ENCODE assay signal across 8 cellular contexts in the genomic region with DNA sequence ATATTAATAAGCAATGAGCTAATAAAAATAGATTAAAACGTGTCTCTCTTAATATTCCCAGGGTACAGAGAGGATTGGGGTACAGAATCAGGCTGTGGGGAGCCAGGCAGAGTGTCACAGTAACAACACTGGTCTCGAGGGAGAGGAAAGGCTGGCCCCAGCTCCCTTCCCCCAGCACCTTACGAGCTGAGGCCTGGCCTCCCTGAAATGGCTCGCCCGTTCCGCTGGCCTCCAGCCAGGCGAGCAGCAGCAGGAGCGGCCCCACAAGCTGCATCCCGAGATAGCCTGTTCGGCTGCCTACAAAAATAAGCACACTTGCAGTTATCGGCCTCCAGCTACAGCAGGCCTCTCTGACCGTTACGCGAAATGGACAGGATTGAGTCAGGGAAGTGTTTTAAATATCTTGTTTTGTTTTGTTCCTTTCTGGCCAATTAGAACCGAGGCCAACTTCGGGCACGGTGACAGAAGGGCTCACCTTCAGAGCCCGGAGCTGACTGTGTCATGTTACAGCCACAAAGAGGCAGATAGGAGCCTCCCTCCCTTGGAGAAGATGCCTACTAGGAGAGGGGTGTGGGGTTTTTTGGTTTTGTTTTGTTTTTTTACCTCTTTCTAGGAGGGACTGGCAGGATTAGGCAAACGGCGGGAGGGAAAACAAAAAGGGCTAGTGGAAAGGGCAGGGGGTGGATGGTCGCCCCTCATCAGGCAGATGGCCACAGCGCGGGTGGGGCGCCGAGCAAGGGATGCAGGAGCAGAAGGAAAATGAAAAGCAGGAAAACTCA. TPM values are rescaled to one million over a fixed set of nuclear protein-coding genes. Genes with fewer than 3 reads are reported as not detected.
DNase-seq lines count a peak whose midpoint lies in the region; ATAC-seq and TF ChIP-seq lines count a peak whose summit lies in the region.

No MANE protein-coding gene starts in this region.

- H3K36me3 ChIP-seq in mesendoderm (ENCODE audit: control insufficient read depth, insufficient read depth, low read length) = no peaks in the 10 kb centered on the region
- H3K36me3 ChIP-seq in thyroid gland = no peaks in the 10 kb centered on the region

- TF ChIP-seq POLR2A in thyroid gland (IDR thresholded peaks at IDR 0.05) = peak in 1 of 2 donors; percentile 93

- DNase-seq in DMS79 (lab: John Stamatoyannopoulos, UW) = peak; percentile 79
- peak; percentile 80 to 85 for DNase-seq in Kasumi-1 (lab: John Stamatoyannopoulos, UW)
- peak; percentile 95 for DNase-seq in RPMI8226
- peak; percentile 76 for DNase-seq in endothelial cell (ENCODE audit: low spot score)
- peak; percentile 91 for DNase-seq in mesendoderm
- DNase-seq in thyroid gland = peak; percentile 92 to 93

- peak overlapping the region; percentile 73 for H4K5ac ChIP-seq in mesendoderm (ENCODE audit: low read length)

- peak overlapping the region; percentile 32 for H2BK5ac ChIP-seq in mesendoderm (ENCODE audit: low read length)

- peaks cover 65% of the 10 kb centered on the region for H3K4me1 Mint-ChIP-seq in endothelial cell (ENCODE audit: unreplicated experiment)

- no peaks in the 10 kb centered on the region for H3K36me3 Mint-ChIP-seq in endothelial cell (ENCODE audit: low read depth, unreplicated experiment)

- peak overlapping the region; percentile 63 for H3K4ac ChIP-seq in mesendoderm (ENCODE audit: low read depth, low read length)

- H2BK120ac ChIP-seq in mesendoderm (ENCODE audit: low read depth, low read length) = peak overlapping the region; percentile 62

- H3K56ac ChIP-seq in mesendoderm (ENCODE audit: low read length) = peak overlapping the region; percentile 98

- no peak overlapping the region for H3K27ac Mint-ChIP-seq in endothelial cell (ENCODE audit: unreplicated experiment)

- no peak overlapping the region for H3K4me3 ChIP-seq in mesendoderm (ENCODE audit: low read length)
- no peak overlapping the region for H3K4me3 ChIP-seq in thyroid gland (replicated peaks in 1 of 3)

- peak overlapping the region; percentile 100 for H3K18ac ChIP-seq in mesendoderm (ENCODE audit: low read length)

- H3K4me1 ChIP-seq in mesendoderm (ENCODE audit: control insufficient read depth, low read depth, low read length) (peaks cover 40% of the 10 kb centered on the region), thyroid gland (peaks cover 58 to 70% of the 10 kb centered on the region in 2 donors)

- peak overlapping the region; percentile 98 for H3K27ac ChIP-seq in mesendoderm (ENCODE audit: low read depth, low read length)
- H3K27ac ChIP-seq in thyroid gland = peak overlapping the region; percentile 99 to 100 (median 100)

- no peaks in the 10 kb centered on the region for H3K9me3 Mint-ChIP-seq in endothelial cell (ENCODE audit: unreplicated experiment)

- WGBS in mesendoderm (ENCODE audit: extremely low coverage, insufficient coverage, low lambda C conversion rate) = no CpG with 5 or more reads among the region's 25 CpGs
- WGBS in thyroid gland, 2 donors = 14 to 23% methylated on average over 25 of the region's 25 CpGs

- peaks cover 20% of the 10 kb centered on the region for H3K27me3 Mint-ChIP-seq in endothelial cell (ENCODE audit: unreplicated experiment)

- peaks cover 2% of the 10 kb centered on the region for H3K79me1 ChIP-seq in mesendoderm (ENCODE audit: low read length)

- no peaks in the 10 kb centered on the region for H3K27me3 ChIP-seq in mesendoderm (ENCODE audit: insufficient read depth, low read length, poor library complexity)
- H3K27me3 ChIP-seq in thyroid gland = no peaks in the 10 kb centered on the region

- H3K9ac ChIP-seq in mesendoderm (ENCODE audit: low read length) = peak overlapping the region; percentile 45

- H3K79me2 ChIP-seq in mesendoderm (ENCODE audit: control insufficient read depth, insufficient read depth, low read length) = peaks cover 25% of the 10 kb centered on the region

- H3K4me3 Mint-ChIP-seq in endothelial cell (ENCODE audit: unreplicated experiment) = peak overlapping the region; percentile 37

- H3K9me3 ChIP-seq in thyroid gland = no peaks in the 10 kb centered on the region

- H4K8ac ChIP-seq in mesendoderm (ENCODE audit: low read depth, low read length) = no peak overlapping the region

- intact Hi-C loops in thyroid gland (cut with DNase I) = no loop called here

- no peak overlapping the region for H3K23ac ChIP-seq in mesendoderm (ENCODE audit: low read length)

- peak overlapping the region; percentile 99 for H2AK5ac ChIP-seq in mesendoderm (ENCODE audit: low read length)

- no peak for ATAC-seq in HG03457 (IDR thresholded peaks at IDR 0.05; ENCODE audit: unreplicated experiment)
- ATAC-seq in HG02973 (IDR thresholded peaks at IDR 0.05; ENCODE audit: unreplicated experiment) = no peak

- TF ChIP-seq CTCF in endothelial cell (IDR thresholded peaks at IDR 0.05; ENCODE audit: unreplicated experiment) (no peak), thyroid gland (IDR thresholded peaks at IDR 0.05) (no peak)

- H3K4me2 ChIP-seq in mesendoderm (ENCODE audit: low read length) = no peak overlapping the region

- peak overlapping the region; percentile 60 for H2BK15ac ChIP-seq in mesendoderm (replicated peaks; ENCODE audit: low read depth)

RNA-seq across cellular contexts. Expression of gene ZMYND8, which starts 4.2 kb away (rescaled TPM):
- total RNA-seq in endothelial cell (ENCODE audit: unreplicated experiment) (109 TPM), thyroid gland (10 to 100 TPM; 29.7 to 42.4 (median 30.9) TPM)
- 29.6 TPM for polyA plus RNA-seq in mesendoderm (2013, experiment 1 of 2)
- polyA plus RNA-seq in mesendoderm (2013, experiment 2 of 2) = 30.9 TPM
